Comparison of ENCODE assay signal across 16 cellular contexts in the genomic region with DNA sequence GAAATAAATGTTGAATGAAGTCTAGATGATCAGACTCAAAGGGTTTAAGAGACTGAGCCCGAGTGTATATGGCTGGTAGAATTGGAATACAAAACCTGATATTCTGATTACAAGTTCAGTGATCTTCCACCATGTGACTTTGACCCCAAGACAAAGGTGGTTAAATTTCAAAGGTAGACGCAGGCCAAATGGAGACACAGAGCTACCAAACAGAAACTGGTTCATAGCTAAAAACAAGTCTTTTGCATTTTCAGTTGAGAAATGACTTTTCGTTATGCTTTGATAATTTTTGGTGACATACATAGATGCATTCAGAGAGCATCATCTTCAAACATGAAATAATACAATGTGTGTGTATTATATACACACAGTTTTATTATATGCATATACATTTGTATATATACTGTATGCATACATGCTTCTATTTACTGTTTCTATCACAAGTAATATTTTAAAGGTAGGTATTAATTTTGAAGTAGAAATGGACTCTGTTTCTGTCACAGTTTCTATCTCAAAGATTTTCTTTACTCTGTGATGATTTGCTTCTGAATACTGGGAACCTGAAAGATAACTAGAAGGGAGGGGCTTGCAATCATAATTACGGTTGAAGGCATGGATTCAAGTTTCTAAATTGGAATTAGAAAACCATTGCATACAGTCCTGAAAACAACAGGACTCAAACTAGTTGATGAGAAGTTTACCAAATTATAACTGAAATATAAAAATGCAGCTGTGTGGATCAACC.
DNase-seq lines count a peak whose midpoint lies in the region; ATAC-seq and TF ChIP-seq lines count a peak whose summit lies in the region.
"Had no signal": no experiment of that assay in that cellular context is flagged by ENCODE, and none has a peak within 500 bp of the region (broad histone marks: within the 10 kb centered on the region; RNA-seq: fewer than 3 reads in every experiment).

No MANE protein-coding gene starts in this region.

- ATAC-seq in GM19324 (IDR thresholded peaks at IDR 0.05; ENCODE audit: low FRiP score, unreplicated experiment) (peak; percentile 89), HG02571 (IDR thresholded peaks at IDR 0.05; ENCODE audit: unreplicated experiment) (peak; percentile 87), HG03159 (IDR thresholded peaks at IDR 0.05; ENCODE audit: unreplicated experiment) (peak; percentile 96)
- ATAC-seq: A549; activated naive CD8-positive, alpha-beta T cell treated with anti-CD3 and anti-CD28 coated beads, Interleukin-2, amount 50 U/mL, for 24 hours had no signal

- no peaks in the 10 kb centered on the region for H3K36me3 ChIP-seq in WERI-Rb-1
- H3K36me3 ChIP-seq in mesenchymal stem cell (ENCODE audit: control insufficient read depth in 1 of 2, insufficient read depth in 2 of 2, low read depth in 1 of 2, low read length in 2 of 2): no peaks in the 10 kb centered on the region

- no peak overlapping the region for H2BK120ac ChIP-seq in mesenchymal stem cell (ENCODE audit: low read depth, low read length)

- H3K27ac Mint-ChIP-seq in activated T-helper 1 cell treated with anti-CD3 and anti-CD28 coated beads, Interleukin-12 subunit alpha, Interleukin-12 subunit beta, Interleukin-2, Interleukin-4 antibody, amounts not matched to agents 30 ng/mL and 10 ng/mL and 1 ng/mL, durations not matched to agents 14 hours and 24 hours and 36 hours: no peak overlapping the region
- H3K27ac Mint-ChIP-seq in endothelial cell (ENCODE audit: unreplicated experiment): no peak overlapping the region
- H3K27ac Mint-ChIP-seq: activated naive CD8-positive, alpha-beta T cell treated with anti-CD3 and anti-CD28 coated beads, Interleukin-2, amount 50 U/mL, for 24 hours; IgD-negative memory B cell had no signal

- no peak overlapping the region for H3K14ac ChIP-seq in mesenchymal stem cell (ENCODE audit: low read length in 2 of 2)

- H3K4me3 Mint-ChIP-seq in activated T-helper 1 cell treated with anti-CD3 and anti-CD28 coated beads, Interleukin-12 subunit alpha, Interleukin-12 subunit beta, Interleukin-2, Interleukin-4 antibody, amounts not matched to agents 30 ng/mL and 10 ng/mL and 1 ng/mL, durations not matched to agents 14 hours and 24 hours and 36 hours: no peak overlapping the region
- no peak overlapping the region for H3K4me3 Mint-ChIP-seq in endothelial cell (ENCODE audit: unreplicated experiment)
- H3K4me3 Mint-ChIP-seq: activated naive CD8-positive, alpha-beta T cell treated with anti-CD3 and anti-CD28 coated beads, Interleukin-2, amount 50 U/mL, for 24 hours; IgD-negative memory B cell had no signal

- H3K4ac ChIP-seq in mesenchymal stem cell (ENCODE audit: low read depth in 1 of 2, low read length in 2 of 2): no peak overlapping the region

- no peaks in the 10 kb centered on the region for H3K9me3 Mint-ChIP-seq in activated T-helper 1 cell treated with anti-CD3 and anti-CD28 coated beads, Interleukin-12 subunit alpha, Interleukin-12 subunit beta, Interleukin-2, Interleukin-4 antibody, amounts not matched to agents 30 ng/mL and 10 ng/mL and 1 ng/mL, durations not matched to agents 14 hours and 24 hours and 36 hours
- no peaks in the 10 kb centered on the region for H3K9me3 Mint-ChIP-seq in endothelial cell (ENCODE audit: unreplicated experiment)
- H3K9me3 Mint-ChIP-seq: activated naive CD8-positive, alpha-beta T cell treated with anti-CD3 and anti-CD28 coated beads, Interleukin-2, amount 50 U/mL, for 24 hours; IgD-negative memory B cell had no signal

- H3K79me1 ChIP-seq in mesenchymal stem cell (replicated peaks; ENCODE audit: low read length, poor library complexity, severe bottlenecking): no peaks in the 10 kb centered on the region

- no peaks in the 10 kb centered on the region for H3K4me1 Mint-ChIP-seq in activated T-helper 1 cell treated with anti-CD3 and anti-CD28 coated beads, Interleukin-12 subunit alpha, Interleukin-12 subunit beta, Interleukin-2, Interleukin-4 antibody, amounts not matched to agents 30 ng/mL and 10 ng/mL and 1 ng/mL, durations not matched to agents 14 hours and 24 hours and 36 hours (ENCODE audit: low read depth)
- no peaks in the 10 kb centered on the region for H3K4me1 Mint-ChIP-seq in endothelial cell (ENCODE audit: unreplicated experiment)
- H3K4me1 Mint-ChIP-seq: activated naive CD8-positive, alpha-beta T cell treated with anti-CD3 and anti-CD28 coated beads, Interleukin-2, amount 50 U/mL, for 24 hours had no signal

- H3K27ac ChIP-seq in WERI-Rb-1 (no peak overlapping the region), mesenchymal stem cell (ENCODE audit: low read length, poor library complexity, severe bottlenecking) (no peak overlapping the region)
- H3K27ac ChIP-seq: A549 had no signal

- no peak overlapping the region for H3K18ac ChIP-seq in mesenchymal stem cell (ENCODE audit: low read depth in 1 of 2, low read length in 2 of 2)

- H4K91ac ChIP-seq in mesenchymal stem cell (ENCODE audit: low read length): no peak overlapping the region

- no peaks in the 10 kb centered on the region for H3K4me1 ChIP-seq in mesenchymal stem cell (ENCODE audit: control insufficient read depth, insufficient read depth, low read depth, low read length)
- H3K4me1 ChIP-seq: A549 had no signal

- H3K4me3 ChIP-seq in GM12864 (ENCODE audit: low read depth, low read length) (no peak overlapping the region), WERI-Rb-1 (ENCODE audit: low read depth, low read length) (no peak overlapping the region), mesenchymal stem cell (ENCODE audit: insufficient read depth in 1 of 2, low read depth in 1 of 2, low read length in 2 of 2) (no peak overlapping the region)
- H3K4me3 ChIP-seq: A549 had no signal

- no peaks in the 10 kb centered on the region for H3K36me3 Mint-ChIP-seq in activated T-helper 1 cell treated with anti-CD3 and anti-CD28 coated beads, Interleukin-12 subunit alpha, Interleukin-12 subunit beta, Interleukin-2, Interleukin-4 antibody, amounts not matched to agents 30 ng/mL and 10 ng/mL and 1 ng/mL, durations not matched to agents 14 hours and 24 hours and 36 hours (ENCODE audit: low read depth)
- no peaks in the 10 kb centered on the region for H3K36me3 Mint-ChIP-seq in endothelial cell (ENCODE audit: low read depth, unreplicated experiment)

- no peaks in the 10 kb centered on the region for H3K9me3 ChIP-seq in WERI-Rb-1 (ENCODE audit: severe bottlenecking)
- H3K9me3 ChIP-seq in mesenchymal stem cell (ENCODE audit: control insufficient read depth, low read length): no peaks in the 10 kb centered on the region
- H3K9me3 ChIP-seq: A549 had no signal

- H2BK12ac ChIP-seq in mesenchymal stem cell (ENCODE audit: low read length in 2 of 2): no peak overlapping the region

- no peak overlapping the region for H3K23ac ChIP-seq in mesenchymal stem cell (ENCODE audit: low read length in 2 of 2)

- H2BK15ac ChIP-seq in mesenchymal stem cell (ENCODE audit: low read depth, poor library complexity, severe bottlenecking): no peak overlapping the region

- WGBS in mesenchymal stem cell: 93% methylated on average over 3 of the region's 4 CpGs

- TF ChIP-seq CTCF in GM12864 (IDR thresholded peaks at IDR 0.05; ENCODE audit: low read depth, low read length, missing control alignments) (no peak), WERI-Rb-1 (IDR thresholded peaks at IDR 0.05; ENCODE audit: low read depth, low read length) (no peak), endothelial cell (IDR thresholded peaks at IDR 0.05; ENCODE audit: unreplicated experiment) (no peak)

- no peak overlapping the region for H2AK5ac ChIP-seq in mesenchymal stem cell (ENCODE audit: low read length, severe bottlenecking)

- H2BK5ac ChIP-seq in mesenchymal stem cell (ENCODE audit: low read depth, low read length, poor library complexity, severe bottlenecking): no peak overlapping the region

- H3K27me3 ChIP-seq in WERI-Rb-1 (ENCODE audit: insufficient read depth, low read depth, severe bottlenecking): no peaks in the 10 kb centered on the region
- H3K27me3 ChIP-seq in mesenchymal stem cell (ENCODE audit: control insufficient read depth in 1 of 2, insufficient read depth in 1 of 2, low read length in 2 of 2): no peaks in the 10 kb centered on the region

- no peak overlapping the region for H2AFZ ChIP-seq in mesenchymal stem cell (ENCODE audit: low read depth, low read length)

- H3K4me2 ChIP-seq in mesenchymal stem cell (ENCODE audit: low read length, poor library complexity, severe bottlenecking): no peak overlapping the region
- H3K4me2 ChIP-seq: A549 had no signal

- intact Hi-C loops in activated T-helper 1 cell treated with anti-CD3 and anti-CD28 coated beads, Interleukin-12 subunit alpha, Interleukin-12 subunit beta, Interleukin-2, Interleukin-4 antibody, amounts not matched to agents 30 ng/mL and 10 ng/mL and 1 ng/mL, durations not matched to agents 14 hours and 24 hours and 36 hours (cut with micrococcal nuclease): no loop called here

- DNase-seq in GM12864 (ENCODE audit: low read depth) (peak; percentile 71), WERI-Rb-1 (no peak), mesenchymal stem cell (no peak), endothelial cell (ENCODE audit: low spot score) (no peak)
- no peak for DNase-seq in activated T-helper 1 cell treated with anti-CD3 and anti-CD28 coated beads, Interleukin-12 subunit alpha, Interleukin-12 subunit beta, Interleukin-2, Interleukin-4 antibody, amounts not matched to agents 30 ng/mL and 10 ng/mL and 1 ng/mL, durations not matched to agents 14 hours and 24 hours and 36 hours (ENCODE audit: low spot score)
- DNase-seq: activated naive CD8-positive, alpha-beta T cell treated with anti-CD3 and anti-CD28 coated beads, Interleukin-2, amount 50 U/mL, for 24 hours; cortex of kidney; DMS79; kidney glomerular epithelial cell; NCI-H2081; small intestine had no signal

- H4K8ac ChIP-seq in mesenchymal stem cell (ENCODE audit: low read length): no peak overlapping the region

- H3K27me3 Mint-ChIP-seq in activated T-helper 1 cell treated with anti-CD3 and anti-CD28 coated beads, Interleukin-12 subunit alpha, Interleukin-12 subunit beta, Interleukin-2, Interleukin-4 antibody, amounts not matched to agents 30 ng/mL and 10 ng/mL and 1 ng/mL, durations not matched to agents 14 hours and 24 hours and 36 hours (ENCODE audit: insufficient read depth): peaks cover 2% of the 10 kb centered on the region
- no peaks in the 10 kb centered on the region for H3K27me3 Mint-ChIP-seq in endothelial cell (ENCODE audit: unreplicated experiment)
- H3K27me3 Mint-ChIP-seq: IgD-negative memory B cell had no signal

- H3K9ac ChIP-seq in mesenchymal stem cell (ENCODE audit: low read length): no peak overlapping the region
